In genomic region chr7:43865277-43865676, GRCh38 we compare ENCODE assay signal across 17 cellular contexts. TPM values are rescaled to one million over a fixed set of nuclear protein-coding genes. Genes with fewer than 3 reads are reported as not detected.
DNase-seq lines count a peak whose midpoint lies in the region; ATAC-seq, FAIRE-seq and TF ChIP-seq lines count a peak whose summit lies in the region.
"Had no signal": no experiment of that assay in that cellular context is flagged by ENCODE, and none has a peak within 500 bp of the region (broad histone marks: within the 10 kb centered on the region; RNA-seq: fewer than 3 reads in every experiment).

No MANE protein-coding gene starts in this region.

- H3K27ac ChIP-seq in HepG2 (ENCODE audit: extremely low read length, insufficient read depth, low read length) (no peak overlapping the region), right lobe of liver (no peak overlapping the region), GM12878 (ENCODE audit: control insufficient read depth, insufficient read depth) (no peak overlapping the region)
- H3K27ac ChIP-seq: 22Rv1, BLaER1 had no signal

- H3K9me3 ChIP-seq in HepG2 (ENCODE audit: low read length) (no peaks in the 10 kb centered on the region), right lobe of liver (no peaks in the 10 kb centered on the region), GM12878 (replicated peaks; ENCODE audit: control insufficient read depth, insufficient read depth, low read length) (no peaks in the 10 kb centered on the region)
- H3K9me3 ChIP-seq: HAP-1 had no signal

- H3K4me3 ChIP-seq in HepG2 (replicated peaks in 1 of 3; ENCODE audit: insufficient read depth in 1 of 3, low read depth in 2 of 3, low read length in 3 of 3) (no peak overlapping the region), right lobe of liver (no peak overlapping the region), GM12878 (no peak overlapping the region)
- H3K4me3 ChIP-seq: BLaER1, HAP-1 had no signal

- H3K27me3 ChIP-seq in HepG2 (ENCODE audit: control insufficient read depth in 1 of 2, insufficient read depth in 2 of 2, low read length in 2 of 2): no peaks in the 10 kb centered on the region; a peak in 1 of 5 replicates
- H3K27me3 ChIP-seq in right lobe of liver: no peaks in the 10 kb centered on the region
- H3K27me3 ChIP-seq in GM12878 (replicated peaks in 1 of 2; ENCODE audit: control insufficient read depth in 2 of 2, insufficient read depth in 2 of 2, low read length in 1 of 2): no peaks in the 10 kb centered on the region
- H3K27me3 ChIP-seq: BLaER1 had no signal

- no peak for ATAC-seq in HepG2
- ATAC-seq in right lobe of liver: no peak
- no peak for ATAC-seq in GM12878
- no peak for ATAC-seq in GM18909 (IDR thresholded peaks at IDR 0.05; ENCODE audit: poor library complexity, unreplicated experiment)

- H3K9me3 Mint-ChIP-seq in nephron: no peaks in the 10 kb centered on the region
- peaks cover 4% of the 10 kb centered on the region for H3K9me3 Mint-ChIP-seq in activated CD4-positive, alpha-beta memory T cell treated with anti-CD3 and anti-CD28 coated beads, Interleukin-2, amount 10 ng/mL, durations not matched to agents 7 days and 5 days
- no peaks in the 10 kb centered on the region for H3K9me3 Mint-ChIP-seq in activated CD4-positive, alpha-beta T cell treated with anti-CD3 and anti-CD28 coated beads, Interleukin-2, amount 10 ng/mL, durations not matched to agents 7 days and 5 days
- H3K9me3 Mint-ChIP-seq: HFFc6, IgD-negative memory B cell had no signal

- FAIRE-seq in HepG2 (lab: Jason Lieb, UNC): no peak
- no peak for FAIRE-seq in GM12878 (lab: Jason Lieb, UNC)
- FAIRE-seq: GM19239, H1 had no signal

- RAD21 ChIA-PET in GM12878 (lab: Charles Lee; ENCODE audit: unreplicated experiment): no interaction called here

- H3K9ac ChIP-seq in HepG2 (ENCODE audit: insufficient read depth, low read depth, low read length) (no peak overlapping the region), GM12878 (ENCODE audit: control insufficient read depth, insufficient read depth, low read length) (no peak overlapping the region)
- H3K9ac ChIP-seq: BLaER1 had no signal

- CTCF ChIA-PET in HepG2 (lab: Yijun Ruan, JAX; ENCODE audit: low intra/inter-chr PET ratio, low total read pairs): no interaction called here
- CTCF ChIA-PET in GM12878 (lab: Yijun Ruan, JAX): interaction anchor here (1.4 kb wide), 1 partner anchor 283 kb away, joined by 4 read pairs; the partner anchor contains the start of gene STK17A
- CTCF ChIA-PET in activated CD4-positive, alpha-beta memory T cell treated with anti-CD3 and anti-CD28 coated beads, Interleukin-2, amount 10 ng/mL, durations not matched to agents 7 days and 5 days (lab: Charles Lee): no interaction called here
- CTCF ChIA-PET in activated CD4-positive, alpha-beta T cell treated with anti-CD3 and anti-CD28 coated beads, Interleukin-2, amount 10 ng/mL, durations not matched to agents 7 days and 5 days (lab: Charles Lee): interaction anchor here (1.0 kb wide), 1 partner anchor 14 kb away, joined by 3 read pairs; no protein-coding TSS in a partner anchor

- DNase-seq in HepG2 (ENCODE audit: low spot score): peak; percentile 9
- no peak for DNase-seq in right lobe of liver
- DNase-seq in GM12878 (ENCODE audit: low read depth, low spot score): no peak
- no peak for DNase-seq in activated CD4-positive, alpha-beta memory T cell treated with anti-CD3 and anti-CD28 coated beads, Interleukin-2, amount 10 ng/mL, durations not matched to agents 7 days and 5 days
- DNase-seq in stimulated activated CD4-positive, alpha-beta T cell treated with anti-CD3 and anti-CD28 coated beads, Interleukin-15, amount 100 ng/mL, for 24 hours: no peak
- DNase-seq in activated CD4-positive, alpha-beta T cell treated with anti-CD3 and anti-CD28 coated beads, Interleukin-2, amount 10 ng/mL, durations not matched to agents 7 days and 5 days: no peak
- DNase-seq: AML-193, DMS 273 treated with DMSO at 0.1 percent for 48 hours, HFFc6 had no signal

- POLR2A ChIA-PET in HepG2 (lab: Yijun Ruan, JAX) (no interaction called here), GM12878 (lab: Charles Lee) (no interaction called here)
- POLR2A ChIA-PET in activated CD4-positive, alpha-beta memory T cell treated with anti-CD3 and anti-CD28 coated beads, Interleukin-2, amount 10 ng/mL, durations not matched to agents 7 days and 5 days (lab: Charles Lee): no interaction called here
- POLR2A ChIA-PET in activated CD4-positive, alpha-beta T cell treated with anti-CD3 and anti-CD28 coated beads, Interleukin-2, amount 10 ng/mL, durations not matched to agents 7 days and 5 days (lab: Charles Lee): no interaction called here

- no peaks in the 10 kb centered on the region for H4K20me1 ChIP-seq in HepG2 (ENCODE audit: insufficient read depth, low read length)
- H4K20me1 ChIP-seq in GM12878 (ENCODE audit: control insufficient read depth, insufficient read depth): no peaks in the 10 kb centered on the region
- H4K20me1 ChIP-seq: BLaER1 had no signal

- H2AFZ ChIP-seq in HepG2 (ENCODE audit: low read length) (no peak overlapping the region), GM12878 (ENCODE audit: control insufficient read depth, low read depth, low read length) (no peak overlapping the region)

- H3K27me3 Mint-ChIP-seq in nephron (ENCODE audit: low read depth): peaks cover 2% of the 10 kb centered on the region
- peaks cover 20% of the 10 kb centered on the region for H3K27me3 Mint-ChIP-seq in activated CD4-positive, alpha-beta memory T cell treated with anti-CD3 and anti-CD28 coated beads, Interleukin-2, amount 10 ng/mL, durations not matched to agents 7 days and 5 days
- H3K27me3 Mint-ChIP-seq in activated CD4-positive, alpha-beta T cell treated with anti-CD3 and anti-CD28 coated beads, Interleukin-2, amount 10 ng/mL, durations not matched to agents 7 days and 5 days: peaks cover 3% of the 10 kb centered on the region
- H3K27me3 Mint-ChIP-seq: IgD-negative memory B cell had no signal

- WGBS in HepG2 (ENCODE audit: low lambda C conversion rate): 94% methylated on average over 3 of the region's 3 CpGs
- 71% methylated on average over 3 of the region's 3 CpGs for WGBS in right lobe of liver (ENCODE audit: insufficient coverage, low coverage, low lambda C conversion rate, missing lambda C conversion rate)
- WGBS in GM12878 (ENCODE audit: insufficient coverage, insufficient replicate concordance, low lambda C conversion rate, missing lambda C conversion rate): 98% methylated on average over 3 of the region's 3 CpGs

- no peak for TF ChIP-seq CTCF in HepG2 (CRISPR knock-in tag; IDR thresholded peaks at IDR 0.05)
- TF ChIP-seq CTCF in right lobe of liver (IDR thresholded peaks at IDR 0.05): no peak
- TF ChIP-seq CTCF in GM12878 (IDR thresholded peaks at IDR 0.05 in 2 of 3, conservative IDR thresholded peaks at IDR 0.05 in 1 of 3; ENCODE audit: control insufficient read depth in 2 of 3, extremely low read depth in 1 of 3, insufficient read depth in 1 of 3, low read depth in 3 of 3, low read length in 3 of 3): no peak
- no peak for TF ChIP-seq CTCF in nephron (IDR thresholded peaks at IDR 0.05; ENCODE audit: unreplicated experiment in 3 of 3)

- H3K36me3 Mint-ChIP-seq in nephron (ENCODE audit: low read depth): peaks cover 19% of the 10 kb centered on the region
- peaks cover 27% of the 10 kb centered on the region for H3K36me3 Mint-ChIP-seq in activated CD4-positive, alpha-beta memory T cell treated with anti-CD3 and anti-CD28 coated beads, Interleukin-2, amount 10 ng/mL, durations not matched to agents 7 days and 5 days (ENCODE audit: low read depth)
- H3K36me3 Mint-ChIP-seq in activated CD4-positive, alpha-beta T cell treated with anti-CD3 and anti-CD28 coated beads, Interleukin-2, amount 10 ng/mL, durations not matched to agents 7 days and 5 days (ENCODE audit: low read depth): peaks cover 27% of the 10 kb centered on the region

- H3K4me1 Mint-ChIP-seq in nephron: peaks cover 14% of the 10 kb centered on the region
- peaks cover 17% of the 10 kb centered on the region for H3K4me1 Mint-ChIP-seq in activated CD4-positive, alpha-beta memory T cell treated with anti-CD3 and anti-CD28 coated beads, Interleukin-2, amount 10 ng/mL, durations not matched to agents 7 days and 5 days
- H3K4me1 Mint-ChIP-seq in activated CD4-positive, alpha-beta T cell treated with anti-CD3 and anti-CD28 coated beads, Interleukin-2, amount 10 ng/mL, durations not matched to agents 7 days and 5 days: peaks cover 21% of the 10 kb centered on the region

- H3K4me3 Mint-ChIP-seq in nephron: peak overlapping the region; percentile 31 to 56 (median 35)
- no peak overlapping the region for H3K4me3 Mint-ChIP-seq in activated CD4-positive, alpha-beta memory T cell treated with anti-CD3 and anti-CD28 coated beads, Interleukin-2, amount 10 ng/mL, durations not matched to agents 7 days and 5 days
- H3K4me3 Mint-ChIP-seq in activated CD4-positive, alpha-beta T cell treated with anti-CD3 and anti-CD28 coated beads, Interleukin-2, amount 10 ng/mL, durations not matched to agents 7 days and 5 days: no peak overlapping the region
- H3K4me3 Mint-ChIP-seq: HFFc6 had no signal

- H3K27ac Mint-ChIP-seq in nephron: no peak overlapping the region
- no peak overlapping the region for H3K27ac Mint-ChIP-seq in activated CD4-positive, alpha-beta memory T cell treated with anti-CD3 and anti-CD28 coated beads, Interleukin-2, amount 10 ng/mL, durations not matched to agents 7 days and 5 days
- no peak overlapping the region for H3K27ac Mint-ChIP-seq in activated CD4-positive, alpha-beta T cell treated with anti-CD3 and anti-CD28 coated beads, Interleukin-2, amount 10 ng/mL, durations not matched to agents 7 days and 5 days
- H3K27ac Mint-ChIP-seq: HFFc6 had no signal

- H3K79me2 ChIP-seq in HepG2 (ENCODE audit: insufficient read depth, low read length) (peaks cover 6% of the 10 kb centered on the region), GM12878 (ENCODE audit: control insufficient read depth, insufficient read depth, low read length) (peaks cover 3% of the 10 kb centered on the region; the same call in 1 of the 2 replicates)

- H3K4me1 ChIP-seq in HepG2 (ENCODE audit: insufficient read depth, low read length): peaks cover 18% of the 10 kb centered on the region
- H3K4me1 ChIP-seq in right lobe of liver: peaks cover 0 to 13% (median 5%) of the 10 kb centered on the region in 4 donors
- H3K4me1 ChIP-seq in GM12878 (ENCODE audit: control insufficient read depth, insufficient read depth, low read length): peaks cover 7% of the 10 kb centered on the region

- TF ChIP-seq POLR2A in HepG2 (IDR thresholded peaks at IDR 0.05; ENCODE audit: insufficient read depth in 1 of 2, low read depth in 2 of 2, low read length in 2 of 2): peak in 1 of 2 experiments; percentile 37; a peak in 2 of 4 replicates
- no peak for TF ChIP-seq POLR2A in right lobe of liver (IDR thresholded peaks at IDR 0.05)
- TF ChIP-seq POLR2A in GM12878 (IDR thresholded peaks at IDR 0.05; ENCODE audit: low read depth, low read length): no peak

- intact Hi-C loops in HepG2 (cut with micrococcal nuclease; ENCODE audit: unreplicated experiment): no loop called here
- intact Hi-C loops in right lobe of liver (cut with DNase I): no loop called here
- intact Hi-C loops in GM12878 (cut with micrococcal nuclease; ENCODE audit: unreplicated experiment): no loop called here

- no peak for TF ChIP-seq RAD21 in HepG2 (CRISPR knock-in tag; IDR thresholded peaks at IDR 0.05)
- TF ChIP-seq RAD21 in GM12878 (IDR thresholded peaks at IDR 0.05; ENCODE audit: insufficient read depth, low read depth, low read length): no peak

- peaks cover 2 to 8% of the 10 kb centered on the region in 2 experiments; a peak in 4 of 5 replicates for H3K36me3 ChIP-seq in HepG2 (replicated peaks in 1 of 2; ENCODE audit: control insufficient read depth in 1 of 2, insufficient read depth in 2 of 2, low read length in 2 of 2)
- H3K36me3 ChIP-seq in right lobe of liver: peaks cover 0 to 11% (median 5%) of the 10 kb centered on the region in 4 donors
- peaks cover 1 to 3% of the 10 kb centered on the region in 2 experiments; a peak in 2 of 4 replicates for H3K36me3 ChIP-seq in GM12878 (ENCODE audit: control insufficient read depth in 2 of 2, insufficient read depth in 2 of 2, low read length in 1 of 2)

- TF ChIP-seq EP300 in HepG2 (IDR thresholded peaks at IDR 0.05; ENCODE audit: low read depth in 2 of 2, low read length in 2 of 2) (no peak), HepG2 (CRISPR knock-in tag; IDR thresholded peaks at IDR 0.05; ENCODE audit: borderline replicate concordance) (no peak), GM12878 (IDR thresholded peaks at IDR 0.05; ENCODE audit: borderline replicate concordance in 1 of 2, control insufficient read depth in 1 of 2, low read depth in 2 of 2, low read length in 2 of 2) (no peak)

- in situ Hi-C loops in HepG2 (cut with HindIII; ENCODE audit: extremely low pct_ligation_motif_present, low pct_unique_long_range_greater_than_20kb): no loop called here
- in situ Hi-C loops in GM12878 (cut with MboI): no loop called here

- SMC1A ChIA-PET in GM12878 (lab: Charles Lee; ENCODE audit: uncharacterized antibody, unreplicated experiment): interaction anchor here (1.0 kb wide), 1 partner anchor 568 kb away, joined by 4 read pairs; no protein-coding TSS in a partner anchor

- H3K4me2 ChIP-seq in HepG2 (ENCODE audit: low read depth, low read length) (no peak overlapping the region), GM12878 (ENCODE audit: control insufficient read depth, insufficient read depth) (no peak overlapping the region)
- H3K4me2 ChIP-seq: BLaER1 had no signal

- BruUV-seq in HepG2 (replicated peaks; lab: Mats Ljungman, UMichigan) (no TSS peak), GM12878 (replicated peaks; lab: Mats Ljungman, UMichigan) (no TSS peak)

RNA-seq across cellular contexts. Expression of gene MRPS24, which starts 4.0 kb away (rescaled TPM):
- total RNA-seq in HepG2 (2016; rRNA removed; fragmentation: Illumina TruSeq; extraction: Trizol): 135 and 143 TPM in 2 replicates
- 121 and 142 TPM in 2 replicates for total RNA-seq in HepG2 (2016; cell fraction: cytosol; rRNA removed; fragmentation: Illumina TruSeq; extraction: Trizol; ENCODE audit: low read depth)
- total RNA-seq in HepG2 (2016; cell fraction: insoluble cytoplasmic fraction; rRNA removed; fragmentation: Illumina TruSeq; extraction: Trizol): 140 and 157 TPM in 2 replicates
- 117 and 135 TPM in 2 replicates for total RNA-seq in HepG2 (2016; cell fraction: membrane; rRNA removed; fragmentation: Illumina TruSeq; extraction: Trizol)
- 60.4 and 60.7 TPM in 2 replicates for total RNA-seq in HepG2 (2016; cell fraction: nucleus; rRNA removed; fragmentation: Illumina TruSeq; extraction: Trizol)
- 153 and 162 TPM in 2 replicates for polyA plus RNA-seq in HepG2 (2011; rRNA removed)
- 180 and 315 TPM in 2 replicates for polyA plus RNA-seq in HepG2 (2011; cell fraction: cytosol; rRNA removed)
- polyA plus RNA-seq in HepG2 (2011; cell fraction: nucleus; rRNA removed): 97.9 and 112 TPM in 2 replicates
- polyA plus RNA-seq in HepG2 (2012): 131 and 143 TPM in 2 replicates
- 161 and 177 TPM in 2 replicates for polyA plus RNA-seq in HepG2 (2016; cell fraction: cytosol; fragmentation: Illumina TruSeq; extraction: Trizol; ENCODE audit: low read depth)
- 160 and 176 TPM in 2 replicates for polyA plus RNA-seq in HepG2 (2016; cell fraction: insoluble cytoplasmic fraction; fragmentation: Illumina TruSeq; extraction: Trizol; ENCODE audit: low read depth)
- 136 TPM in 2 replicates for polyA plus RNA-seq in HepG2 (2016; cell fraction: membrane; fragmentation: Illumina TruSeq; extraction: Trizol; ENCODE audit: low read depth)
- polyA plus RNA-seq in HepG2 (2016; cell fraction: nucleus; fragmentation: Illumina TruSeq; extraction: Trizol; ENCODE audit: insufficient read depth, low read depth): 98.7 and 110 TPM in 2 replicates
- 157 and 159 TPM in 2 replicates for polyA minus RNA-seq in HepG2 (2011; rRNA and poly(A)+ RNA removed; ENCODE audit: low replicate concordance)
- polyA minus RNA-seq in HepG2 (2011; cell fraction: cytosol; rRNA and poly(A)+ RNA removed): 50.6 and 68.1 TPM in 2 replicates
- 22.4 TPM in 2 replicates for polyA minus RNA-seq in HepG2 (2011; cell fraction: nucleus; rRNA and poly(A)+ RNA removed)
- total RNA-seq in right lobe of liver: 10 to 100 TPM; 45.2 to 83.4 (median 66.7) TPM
- total RNA-seq in GM12878 (2013; cell fraction: nucleolus; rRNA removed): 17.5 and 18.2 TPM in 2 replicates
- total RNA-seq in GM12878 (2014; rRNA removed): 94.8 and 111 TPM in 2 replicates
- total RNA-seq in GM12878 (2014; rRNA removed; fragmentation: Illumina TruSeq; extraction: Trizol): 62.0 and 72.1 TPM in 2 replicates
- total RNA-seq in GM12878 (2021): 123 and 127 TPM in 2 replicates
- polyA plus RNA-seq in GM12878 (2011; ENCODE audit: low read depth): 102 TPM
- polyA plus RNA-seq in GM12878 (2011; rRNA removed): 97.2 and 123 TPM in 2 replicates
- 282 and 289 TPM in 2 replicates for polyA plus RNA-seq in GM12878 (2011; cell fraction: cytosol; rRNA removed)
- 131 and 143 TPM in 2 replicates for polyA plus RNA-seq in GM12878 (2011; cell fraction: nucleus; rRNA removed)
- 114 and 132 TPM in 2 replicates for polyA plus RNA-seq in GM12878 (2012)
- polyA plus RNA-seq in GM12878 (2014; fragmentation: Illumina TruSeq; extraction: Trizol): 74.4 and 90.1 TPM in 2 replicates
- 10 to 100 TPM; 27.6 to 97.4 TPM for polyA plus RNA-seq in GM12878 (2014; fragmentation: Nextera tagmentation; extraction: Ambion mirVana)
- 100 and 125 TPM in 2 replicates for polyA plus RNA-seq in GM12878 (2014; rRNA removed)
- 100 to 1,000 TPM; 161 to 164 TPM for polyA plus RNA-seq in GM12878 (2016; fragmentation: Nextera tagmentation; extraction: Ambion mirVana)
- polyA minus RNA-seq in GM12878 (2011; rRNA and poly(A)+ RNA removed): 55.2 and 90.2 TPM in 2 replicates
- polyA minus RNA-seq in GM12878 (2011; cell fraction: cytosol; rRNA and poly(A)+ RNA removed): 42.9 and 44.4 TPM in 2 replicates
- polyA minus RNA-seq in GM12878 (2011; cell fraction: nucleus; rRNA and poly(A)+ RNA removed): 12.6 and 18.8 TPM in 2 replicates
- total RNA-seq in activated CD4-positive, alpha-beta memory T cell treated with anti-CD3 and anti-CD28 coated beads, Interleukin-2, amount 10 ng/mL, durations not matched to agents 7 days and 5 days: 10 to 100 TPM; 74.6 to 76.5 TPM
- total RNA-seq in activated CD4-positive, alpha-beta T cell treated with anti-CD3 and anti-CD28 coated beads, Interleukin-2, amount 10 ng/mL, durations not matched to agents 7 days and 5 days: 10 to 100 TPM; 77.6 to 84.0 TPM

RNA-seq across cellular contexts. Expression of gene URGCP, which starts 41.1 kb away (rescaled TPM):
- 20.8 and 22.3 TPM in 2 replicates for total RNA-seq in HepG2 (2016; rRNA removed; fragmentation: Illumina TruSeq; extraction: Trizol)
- total RNA-seq in HepG2 (2016; cell fraction: cytosol; rRNA removed; fragmentation: Illumina TruSeq; extraction: Trizol; ENCODE audit: low read depth): 3.9 and 5.6 TPM in 2 replicates
- 19.9 and 24.0 TPM in 2 replicates for total RNA-seq in HepG2 (2016; cell fraction: insoluble cytoplasmic fraction; rRNA removed; fragmentation: Illumina TruSeq; extraction: Trizol)
- 5.5 and 7.7 TPM in 2 replicates for total RNA-seq in HepG2 (2016; cell fraction: membrane; rRNA removed; fragmentation: Illumina TruSeq; extraction: Trizol)
- total RNA-seq in HepG2 (2016; cell fraction: nucleus; rRNA removed; fragmentation: Illumina TruSeq; extraction: Trizol): 12.6 and 14.4 TPM in 2 replicates
- 25.8 and 29.7 TPM in 2 replicates for polyA plus RNA-seq in HepG2 (2011; rRNA removed)
- 14.7 and 17.8 TPM in 2 replicates for polyA plus RNA-seq in HepG2 (2011; cell fraction: cytosol; rRNA removed)
- 19.4 and 22.1 TPM in 2 replicates for polyA plus RNA-seq in HepG2 (2011; cell fraction: nucleus; rRNA removed)
- polyA plus RNA-seq in HepG2 (2012): 13.7 and 15.6 TPM in 2 replicates
- polyA plus RNA-seq in HepG2 (2016; cell fraction: cytosol; fragmentation: Illumina TruSeq; extraction: Trizol; ENCODE audit: low read depth): 4.0 and 4.5 TPM in 2 replicates
- polyA plus RNA-seq in HepG2 (2016; cell fraction: insoluble cytoplasmic fraction; fragmentation: Illumina TruSeq; extraction: Trizol; ENCODE audit: low read depth): 14.1 and 16.1 TPM in 2 replicates
- polyA plus RNA-seq in HepG2 (2016; cell fraction: membrane; fragmentation: Illumina TruSeq; extraction: Trizol; ENCODE audit: low read depth): 3.7 and 3.8 TPM in 2 replicates
- polyA plus RNA-seq in HepG2 (2016; cell fraction: nucleus; fragmentation: Illumina TruSeq; extraction: Trizol; ENCODE audit: insufficient read depth, low read depth): 29.6 and 30.0 TPM in 2 replicates
- 30.5 and 51.3 TPM in 2 replicates for polyA minus RNA-seq in HepG2 (2011; rRNA and poly(A)+ RNA removed; ENCODE audit: low replicate concordance)
- 14.4 and 19.8 TPM in 2 replicates for polyA minus RNA-seq in HepG2 (2011; cell fraction: cytosol; rRNA and poly(A)+ RNA removed)
- polyA minus RNA-seq in HepG2 (2011; cell fraction: nucleus; rRNA and poly(A)+ RNA removed): 16.4 and 18.4 TPM in 2 replicates
- 10 to 100 TPM; 13.7 to 32.2 (median 25.2) TPM for total RNA-seq in right lobe of liver
- total RNA-seq in GM12878 (2013; cell fraction: nucleolus; rRNA removed): 33.5 and 34.6 TPM in 2 replicates
- total RNA-seq in GM12878 (2014; rRNA removed): 19.7 and 19.9 TPM in 2 replicates
- 13.9 and 15.8 TPM in 2 replicates for total RNA-seq in GM12878 (2014; rRNA removed; fragmentation: Illumina TruSeq; extraction: Trizol)
- total RNA-seq in GM12878 (2021): 23.2 and 24.2 TPM in 2 replicates
- 8.7 TPM for polyA plus RNA-seq in GM12878 (2011; ENCODE audit: low read depth)
- polyA plus RNA-seq in GM12878 (2011; rRNA removed): 12.3 and 18.4 TPM in 2 replicates
- 13.2 and 17.1 TPM in 2 replicates for polyA plus RNA-seq in GM12878 (2011; cell fraction: cytosol; rRNA removed)
- polyA plus RNA-seq in GM12878 (2011; cell fraction: nucleus; rRNA removed): 16.8 and 17.1 TPM in 2 replicates
- 11.0 and 11.3 TPM in 2 replicates for polyA plus RNA-seq in GM12878 (2012)
- polyA plus RNA-seq in GM12878 (2014; fragmentation: Illumina TruSeq; extraction: Trizol): 22.9 and 29.7 TPM in 2 replicates
- 1 to 10 TPM; 2.0 to 3.9 TPM for polyA plus RNA-seq in GM12878 (2014; fragmentation: Nextera tagmentation; extraction: Ambion mirVana)
- 16.6 and 18.8 TPM in 2 replicates for polyA plus RNA-seq in GM12878 (2014; rRNA removed)
- polyA plus RNA-seq in GM12878 (2016; fragmentation: Nextera tagmentation; extraction: Ambion mirVana): 10 to 100 TPM; 15.4 to 23.9 TPM
- polyA minus RNA-seq in GM12878 (2011; rRNA and poly(A)+ RNA removed): 17.5 and 22.6 TPM in 2 replicates
- polyA minus RNA-seq in GM12878 (2011; cell fraction: cytosol; rRNA and poly(A)+ RNA removed): 6.9 and 7.1 TPM in 2 replicates
- 10.4 and 13.9 TPM in 2 replicates for polyA minus RNA-seq in GM12878 (2011; cell fraction: nucleus; rRNA and poly(A)+ RNA removed)
- total RNA-seq in activated CD4-positive, alpha-beta memory T cell treated with anti-CD3 and anti-CD28 coated beads, Interleukin-2, amount 10 ng/mL, durations not matched to agents 7 days and 5 days: 10 to 100 TPM; 19.8 to 20.1 TPM
- total RNA-seq in activated CD4-positive, alpha-beta T cell treated with anti-CD3 and anti-CD28 coated beads, Interleukin-2, amount 10 ng/mL, durations not matched to agents 7 days and 5 days: 10 to 100 TPM; 23.4 to 27.1 TPM

Comparison
In these comparisons a context has a peak if more than half of its experiments do, and no peak if none do; other contexts are left out.
1. H3K4me3 Mint-ChIP-seq: peak in nephron (3 of 3); none in activated CD4-positive, alpha-beta memory T cell treated with anti-CD3 and anti-CD28 coated beads, Interleukin-2, amount 10 ng/mL, durations not matched to agents 7 days and 5 days (single experiment) and activated CD4-positive, alpha-beta T cell treated with anti-CD3 and anti-CD28 coated beads, Interleukin-2, amount 10 ng/mL, durations not matched to agents 7 days and 5 days (single experiment).
2. CTCF ChIA-PET loops: an anchor here in GM12878 (1.4 kb wide) and activated CD4-positive, alpha-beta T cell treated with anti-CD3 and anti-CD28 coated beads, Interleukin-2, amount 10 ng/mL, durations not matched to agents 7 days and 5 days (1.0 kb wide); none called in HepG2 and activated CD4-positive, alpha-beta memory T cell treated with anti-CD3 and anti-CD28 coated beads, Interleukin-2, amount 10 ng/mL, durations not matched to agents 7 days and 5 days.
3. Of the 75 proteins assayed by ChIP-seq in both HepG2 and GM12878: peak only in HepG2: ESRRA, SKIL and TBL1XR1; only in GM12878: none; in both: none; in neither: 70; mixed calls (peak in some experiments, not most) for 2.